Comparison of ENCODE assay signal across 8 cellular contexts in the genomic region with DNA sequence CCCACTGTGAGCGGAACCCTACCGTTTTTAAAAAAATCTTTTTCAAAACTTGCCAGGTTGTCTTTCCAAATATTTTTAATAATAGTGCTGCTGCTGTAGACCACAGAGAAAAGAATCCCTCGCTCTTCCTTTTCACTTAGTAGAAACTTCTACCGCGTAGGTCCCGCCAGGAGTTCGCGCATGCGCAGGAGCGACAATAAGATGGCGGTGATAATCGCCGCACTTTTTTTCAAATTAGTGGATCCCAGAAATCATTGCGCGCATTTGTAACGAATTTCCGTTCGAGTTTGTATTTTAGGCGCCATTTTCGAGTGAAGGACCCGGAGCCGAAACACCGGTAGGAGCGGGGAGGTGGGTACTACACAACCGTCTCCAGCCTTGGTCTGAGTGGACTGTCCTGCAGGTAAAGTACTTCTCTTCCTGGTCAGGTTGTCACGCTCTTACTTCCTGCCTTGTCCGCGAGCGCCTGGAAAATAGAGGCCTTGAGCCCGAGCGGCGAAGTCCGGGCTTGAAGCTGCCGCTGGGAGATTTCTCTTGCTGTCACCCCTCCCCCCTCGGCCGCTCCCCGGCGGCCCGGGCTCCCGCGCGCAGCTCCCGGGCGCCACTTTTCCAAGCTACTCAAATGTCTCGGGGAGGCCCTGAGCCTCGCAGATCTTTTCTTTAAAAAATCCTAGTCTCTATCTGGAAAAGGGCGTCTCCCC. TPM values are rescaled to one million over a fixed set of nuclear protein-coding genes. Genes with fewer than 3 reads are reported as not detected.
DNase-seq lines count a peak whose midpoint lies in the region; ATAC-seq and TF ChIP-seq lines count a peak whose summit lies in the region.

A gene (plus strand): TSS at position 304 of the 701 bp plus-strand sequence. CDS start 1,177 bp downstream, outside the sequence.

- peak; percentile 85 for TF ChIP-seq POLR2A in GM19099 (IDR thresholded peaks at IDR 0.05; ENCODE audit: extremely low read depth, insufficient read length, low read depth)

- no peaks in the 10 kb centered on the region for H3K9me3 Mint-ChIP-seq in central memory CD8-positive, alpha-beta T cell

- peak; percentile 51 for ATAC-seq in HG03432 (IDR thresholded peaks at IDR 0.05; ENCODE audit: unreplicated experiment)
- ATAC-seq in activated CD4-positive, CD25-positive, alpha-beta regulatory T cell treated with anti-CD3 and anti-CD28 coated beads, Interleukin-2, amount 50 U/mL, for 24 hours: peak; percentile 53 to 66
- ATAC-seq in central memory CD8-positive, alpha-beta T cell (replicated peaks; ENCODE audit: extremely low read depth, poor library complexity, severe bottlenecking): peak; percentile 59

- peak within 1 kb of the TSS; percentile 95 for H3K4me3 Mint-ChIP-seq in central memory CD8-positive, alpha-beta T cell

- H3K36me3 Mint-ChIP-seq in central memory CD8-positive, alpha-beta T cell (ENCODE audit: insufficient read depth): peaks cover 30% of the 10 kb centered on the region

- H3K27me3 Mint-ChIP-seq in central memory CD8-positive, alpha-beta T cell: peaks cover 10% of the 10 kb centered on the region

- peaks cover 38% of the 10 kb centered on the region for H3K4me1 Mint-ChIP-seq in central memory CD8-positive, alpha-beta T cell

- DNase-seq in AG20443 (ENCODE audit: low spot score) (peak; percentile 93), NCI-H460 (ENCODE audit: extremely low read depth, low read depth) (peak; percentile 91), islet precursor cell (peak; percentile 87)
- DNase-seq in central memory CD8-positive, alpha-beta T cell (ENCODE audit: low spot score in 2 of 2): peak; percentile 74 to 85
- DNase-seq in stimulated activated CD4-positive, alpha-beta T cell treated with anti-CD3 and anti-CD28 coated beads, Interleukin-12 subunit alpha, Interleukin-12 subunit beta, amount 100 ng/mL, for 48 hours (ENCODE audit: low read depth in 2 of 3, low spot score in 1 of 3): peak; percentile 73 to 83 (median 73)

- H3K27ac Mint-ChIP-seq in central memory CD8-positive, alpha-beta T cell (ENCODE audit: low read depth): peak within 1 kb of the TSS; percentile 98

RNA-seq across cellular contexts. Expression of the gene that starts here (rescaled TPM):
- 96.9 and 109 TPM in 2 replicates for total RNA-seq in NCI-H460 (2014; rRNA removed; shearing (Covaris generic))
- polyA plus RNA-seq in NCI-H460 (2014; cell fraction: nucleus; rRNA removed): 139 and 272 TPM in 2 replicates

Comparison
In these comparisons a context has a peak if more than half of its experiments do, and no peak if none do; other contexts are left out.
1. Peak in every context shown above with its lines: DNase-seq and ATAC-seq.